In genomic region chr1:201653883-201654282, GRCh38 we compare ENCODE assay signal across 20 cellular contexts.
"Had no signal": no experiment of that assay in that cellular context is flagged by ENCODE, and none has a peak within 500 bp of the region (broad histone marks: within the 10 kb centered on the region; RNA-seq: fewer than 3 reads in every experiment).

No MANE protein-coding gene starts in this region.

- H3K9me3 ChIP-seq: gastroesophageal sphincter, mucosa of descending colon, right atrium auricular region had no signal

- H3K27me3 ChIP-seq: gastroesophageal sphincter, right atrium auricular region had no signal

- DNase-seq: activated CD4-positive, alpha-beta T cell treated with anti-CD3 and anti-CD28 coated beads for 48 hours; activated CD8-positive, alpha-beta memory T cell treated with anti-CD3 and anti-CD28 coated beads, Interleukin-2, amount 50 U/mL, for 4 hours; activated CD8-positive, alpha-beta T cell treated with anti-CD3 and anti-CD28 coated beads, Interleukin-2, amount 10 ng/mL, durations not matched to agents 7 days and 5 days; activated effector memory CD4-positive, alpha-beta T cell treated with anti-CD3 and anti-CD28 coated beads, Interleukin-2, amount 50 U/mL, for 16 hours; activated T-cell treated with anti-CD3 and anti-CD28 coated beads, Interleukin-2, amount 50 U/mL, for 48 hours; caudate nucleus; left colon; mucosa of descending colon; naive thymus-derived CD4-positive, alpha-beta T cell; nucleus accumbens; stimulated activated CD4-positive, alpha-beta T cell treated with anti-CD3 and anti-CD28 coated beads, Interleukin-4, amount 100 ng/mL, for 24 hours; stimulated activated naive CD4-positive, alpha-beta T cell treated with Interleukin-2 at 50 U/mL for 16 hours; T-helper 2 cell; trophoblast cell had no signal

- H3K9me3 Mint-ChIP-seq: activated naive CD4-positive, alpha-beta T cell treated with anti-CD3 and anti-CD28 coated beads, Interleukin-2, amount 50 U/mL, for 72 hours; naive thymus-derived CD4-positive, alpha-beta T cell; WTC11 had no signal

- H3K27ac ChIP-seq: coronary artery, gastroesophageal sphincter, right atrium auricular region, skin epidermis had no signal

- H3K36me3 Mint-ChIP-seq: activated naive CD4-positive, alpha-beta T cell treated with anti-CD3 and anti-CD28 coated beads, Interleukin-2, amount 50 U/mL, for 72 hours; naive thymus-derived CD4-positive, alpha-beta T cell; WTC11 had no signal

- H3K4me3 Mint-ChIP-seq: activated CD8-positive, alpha-beta T cell treated with anti-CD3 and anti-CD28 coated beads, Interleukin-2, amount 10 ng/mL, durations not matched to agents 7 days and 5 days; naive thymus-derived CD4-positive, alpha-beta T cell; WTC11 had no signal

- H3K36me3 ChIP-seq: gastroesophageal sphincter, right atrium auricular region had no signal

- H3K27ac Mint-ChIP-seq: activated CD8-positive, alpha-beta T cell treated with anti-CD3 and anti-CD28 coated beads, Interleukin-2, amount 10 ng/mL, durations not matched to agents 7 days and 5 days; activated naive CD4-positive, alpha-beta T cell treated with anti-CD3 and anti-CD28 coated beads, Interleukin-2, amount 50 U/mL, for 72 hours; WTC11 had no signal

- H3K4me3 ChIP-seq: coronary artery, gastroesophageal sphincter, mucosa of descending colon, right atrium auricular region, skin epidermis had no signal

- ATAC-seq: activated CD8-positive, alpha-beta T cell treated with anti-CD3 and anti-CD28 coated beads, Interleukin-2, amount 10 ng/mL, durations not matched to agents 7 days and 5 days; activated naive CD4-positive, alpha-beta T cell treated with anti-CD3 and anti-CD28 coated beads, Interleukin-2, amount 50 U/mL, for 72 hours; gastroesophageal sphincter; left colon; mucosa of descending colon; naive thymus-derived CD4-positive, alpha-beta T cell; WTC11 had no signal
